In the genomic region with DNA sequence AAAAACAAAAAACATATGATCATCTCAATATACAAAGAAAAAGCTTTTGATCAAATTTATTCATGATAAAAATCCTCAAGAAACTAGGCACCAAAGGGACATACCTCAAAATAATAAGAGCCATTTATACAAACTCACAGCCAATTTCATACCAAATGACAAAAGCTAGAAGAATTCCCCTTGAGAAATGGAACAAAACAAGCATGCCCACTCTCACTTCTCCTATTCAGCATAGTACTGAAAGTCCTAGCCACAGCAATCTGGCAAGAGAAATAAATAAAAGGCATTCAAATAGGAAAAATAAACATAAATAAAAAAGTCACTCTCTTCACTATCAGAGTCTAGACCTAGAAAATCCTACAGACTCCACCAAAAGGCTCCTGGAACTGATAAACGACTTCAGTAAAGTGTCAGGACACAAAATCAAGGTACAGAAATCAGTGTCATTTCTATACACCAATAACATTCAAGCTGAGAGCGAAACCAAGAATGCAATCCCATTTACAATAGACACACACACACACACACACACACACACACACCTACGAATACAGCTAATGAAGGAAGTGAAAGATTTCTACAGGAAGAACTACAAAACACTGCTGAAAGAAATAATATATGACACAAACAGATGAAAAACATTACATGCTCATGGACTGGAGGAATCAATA, we compare ENCODE assay signal across 1 cellular context.
TF ChIP-seq lines count a peak whose summit lies in the region.

No MANE protein-coding gene starts in this region.

TF ChIP-seq in GM12878, 131 proteins besides CTCF, POLR2A, EP300 and RAD21 (continued from another document and continues in another):
- TF ChIP-seq, protein P1, sequence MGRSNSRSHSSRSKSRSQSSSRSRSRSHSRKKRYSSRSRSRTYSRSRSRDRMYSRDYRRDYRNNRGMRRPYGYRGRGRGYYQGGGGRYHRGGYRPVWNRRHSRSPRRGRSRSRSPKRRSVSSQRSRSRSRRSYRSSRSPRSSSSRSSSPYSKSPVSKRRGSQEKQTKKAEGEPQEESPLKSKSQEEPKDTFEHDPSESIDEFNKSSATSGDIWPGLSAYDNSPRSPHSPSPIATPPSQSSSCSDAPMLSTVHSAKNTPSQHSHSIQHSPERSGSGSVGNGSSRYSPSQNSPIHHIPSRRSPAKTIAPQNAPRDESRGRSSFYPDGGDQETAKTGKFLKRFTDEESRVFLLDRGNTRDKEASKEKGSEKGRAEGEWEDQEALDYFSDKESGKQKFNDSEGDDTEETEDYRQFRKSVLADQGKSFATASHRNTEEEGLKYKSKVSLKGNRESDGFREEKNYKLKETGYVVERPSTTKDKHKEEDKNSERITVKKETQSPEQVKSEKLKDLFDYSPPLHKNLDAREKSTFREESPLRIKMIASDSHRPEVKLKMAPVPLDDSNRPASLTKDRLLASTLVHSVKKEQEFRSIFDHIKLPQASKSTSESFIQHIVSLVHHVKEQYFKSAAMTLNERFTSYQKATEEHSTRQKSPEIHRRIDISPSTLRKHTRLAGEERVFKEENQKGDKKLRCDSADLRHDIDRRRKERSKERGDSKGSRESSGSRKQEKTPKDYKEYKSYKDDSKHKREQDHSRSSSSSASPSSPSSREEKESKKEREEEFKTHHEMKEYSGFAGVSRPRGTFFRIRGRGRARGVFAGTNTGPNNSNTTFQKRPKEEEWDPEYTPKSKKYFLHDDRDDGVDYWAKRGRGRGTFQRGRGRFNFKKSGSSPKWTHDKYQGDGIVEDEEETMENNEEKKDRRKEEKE (IDR thresholded peaks at IDR 0.05) = no peak
- TF ChIP-seq, protein P2, sequence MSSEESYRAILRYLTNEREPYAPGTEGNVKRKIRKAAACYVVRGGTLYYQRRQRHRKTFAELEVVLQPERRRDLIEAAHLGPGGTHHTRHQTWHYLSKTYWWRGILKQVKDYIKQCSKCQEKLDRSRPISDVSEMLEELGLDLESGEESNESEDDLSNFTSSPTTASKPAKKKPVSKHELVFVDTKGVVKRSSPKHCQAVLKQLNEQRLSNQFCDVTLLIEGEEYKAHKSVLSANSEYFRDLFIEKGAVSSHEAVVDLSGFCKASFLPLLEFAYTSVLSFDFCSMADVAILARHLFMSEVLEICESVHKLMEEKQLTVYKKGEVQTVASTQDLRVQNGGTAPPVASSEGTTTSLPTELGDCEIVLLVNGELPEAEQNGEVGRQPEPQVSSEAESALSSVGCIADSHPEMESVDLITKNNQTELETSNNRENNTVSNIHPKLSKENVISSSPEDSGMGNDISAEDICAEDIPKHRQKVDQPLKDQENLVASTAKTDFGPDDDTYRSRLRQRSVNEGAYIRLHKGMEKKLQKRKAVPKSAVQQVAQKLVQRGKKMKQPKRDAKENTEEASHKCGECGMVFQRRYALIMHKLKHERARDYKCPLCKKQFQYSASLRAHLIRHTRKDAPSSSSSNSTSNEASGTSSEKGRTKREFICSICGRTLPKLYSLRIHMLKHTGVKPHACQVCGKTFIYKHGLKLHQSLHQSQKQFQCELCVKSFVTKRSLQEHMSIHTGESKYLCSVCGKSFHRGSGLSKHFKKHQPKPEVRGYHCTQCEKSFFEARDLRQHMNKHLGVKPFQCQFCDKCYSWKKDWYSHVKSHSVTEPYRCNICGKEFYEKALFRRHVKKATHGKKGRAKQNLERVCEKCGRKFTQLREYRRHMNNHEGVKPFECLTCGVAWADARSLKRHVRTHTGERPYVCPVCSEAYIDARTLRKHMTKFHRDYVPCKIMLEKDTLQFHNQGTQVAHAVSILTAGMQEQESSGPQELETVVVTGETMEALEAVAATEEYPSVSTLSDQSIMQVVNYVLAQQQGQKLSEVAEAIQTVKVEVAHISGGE (CRISPR knock-in tag; IDR thresholded peaks at IDR 0.05) = no peak
- TF ChIP-seq ZNF207 (IDR thresholded peaks at IDR 0.05; ENCODE audit: borderline replicate concordance) (no peak), ATF7 (IDR thresholded peaks at IDR 0.05; ENCODE audit: low read depth) (peak; percentile 33; the same call in 1 of the 2 replicates), MTA2 (IDR thresholded peaks at IDR 0.05; ENCODE audit: low read depth) (peak; percentile 49; the same call in 1 of the 2 replicates), GATAD2B (conservative IDR thresholded peaks at IDR 0.05; ENCODE audit: low read depth) (no peak), ZBED1 (IDR thresholded peaks at IDR 0.05; ENCODE audit: borderline replicate concordance) (no peak), FOXM1 (IDR thresholded peaks at IDR 0.05; ENCODE audit: low read depth, low read length) (no peak), RFX5 (IDR thresholded peaks at IDR 0.05; ENCODE audit: low read depth, low read length) (no peak), STAT3 (IDR thresholded peaks at IDR 0.05; ENCODE audit: low read depth, low read length) (no peak), EZH2 (IDR thresholded peaks at IDR 0.05; ENCODE audit: borderline replicate concordance, control insufficient read depth, low read depth, low read length) (no peak), DPF2 (IDR thresholded peaks at IDR 0.05) (peak; percentile 79), IKZF1 (conservative IDR thresholded peaks at IDR 0.05) (peak; percentile 61), SRF (IDR thresholded peaks at IDR 0.05; ENCODE audit: low read depth in 2 of 2, low read length in 2 of 2) (no peak), SPI1 (IDR thresholded peaks at IDR 0.05; ENCODE audit: borderline replicate concordance, insufficient read depth, low read depth, low read length) (peak; percentile 53; the same call in 1 of the 2 replicates), NBN (IDR thresholded peaks at IDR 0.05) (peak; percentile 42; the same call in 1 of the 2 replicates), POLR2AphosphoS2 (IDR thresholded peaks at IDR 0.05; ENCODE audit: low read depth, low read length) (no peak), IKZF2 (IDR thresholded peaks at IDR 0.05) (peak; percentile 79 to 85), BMI1 (IDR thresholded peaks at IDR 0.05; ENCODE audit: borderline replicate concordance) (peak; percentile 75), NR2F1 (conservative IDR thresholded peaks at IDR 0.05) (no peak), SMC3 (IDR thresholded peaks at IDR 0.05; ENCODE audit: borderline replicate concordance, low read length) (no peak), ESRRA (IDR thresholded peaks at IDR 0.05; ENCODE audit: low read length) (no peak)
- TF ChIP-seq, protein P3, sequence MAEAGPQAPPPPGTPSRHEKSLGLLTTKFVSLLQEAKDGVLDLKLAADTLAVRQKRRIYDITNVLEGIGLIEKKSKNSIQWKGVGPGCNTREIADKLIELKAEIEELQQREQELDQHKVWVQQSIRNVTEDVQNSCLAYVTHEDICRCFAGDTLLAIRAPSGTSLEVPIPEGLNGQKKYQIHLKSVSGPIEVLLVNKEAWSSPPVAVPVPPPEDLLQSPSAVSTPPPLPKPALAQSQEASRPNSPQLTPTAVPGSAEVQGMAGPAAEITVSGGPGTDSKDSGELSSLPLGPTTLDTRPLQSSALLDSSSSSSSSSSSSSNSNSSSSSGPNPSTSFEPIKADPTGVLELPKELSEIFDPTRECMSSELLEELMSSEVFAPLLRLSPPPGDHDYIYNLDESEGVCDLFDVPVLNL (IDR thresholded peaks at IDR 0.05; ENCODE audit: low read depth, low read length) = no peak
- TF ChIP-seq, protein P4, sequence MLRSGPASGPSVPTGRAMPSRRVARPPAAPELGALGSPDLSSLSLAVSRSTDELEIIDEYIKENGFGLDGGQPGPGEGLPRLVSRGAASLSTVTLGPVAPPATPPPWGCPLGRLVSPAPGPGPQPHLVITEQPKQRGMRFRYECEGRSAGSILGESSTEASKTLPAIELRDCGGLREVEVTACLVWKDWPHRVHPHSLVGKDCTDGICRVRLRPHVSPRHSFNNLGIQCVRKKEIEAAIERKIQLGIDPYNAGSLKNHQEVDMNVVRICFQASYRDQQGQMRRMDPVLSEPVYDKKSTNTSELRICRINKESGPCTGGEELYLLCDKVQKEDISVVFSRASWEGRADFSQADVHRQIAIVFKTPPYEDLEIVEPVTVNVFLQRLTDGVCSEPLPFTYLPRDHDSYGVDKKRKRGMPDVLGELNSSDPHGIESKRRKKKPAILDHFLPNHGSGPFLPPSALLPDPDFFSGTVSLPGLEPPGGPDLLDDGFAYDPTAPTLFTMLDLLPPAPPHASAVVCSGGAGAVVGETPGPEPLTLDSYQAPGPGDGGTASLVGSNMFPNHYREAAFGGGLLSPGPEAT (IDR thresholded peaks at IDR 0.05; ENCODE audit: low read depth) = peak; percentile 57; the same call in 1 of the 2 replicates
- TF ChIP-seq, protein P5, sequence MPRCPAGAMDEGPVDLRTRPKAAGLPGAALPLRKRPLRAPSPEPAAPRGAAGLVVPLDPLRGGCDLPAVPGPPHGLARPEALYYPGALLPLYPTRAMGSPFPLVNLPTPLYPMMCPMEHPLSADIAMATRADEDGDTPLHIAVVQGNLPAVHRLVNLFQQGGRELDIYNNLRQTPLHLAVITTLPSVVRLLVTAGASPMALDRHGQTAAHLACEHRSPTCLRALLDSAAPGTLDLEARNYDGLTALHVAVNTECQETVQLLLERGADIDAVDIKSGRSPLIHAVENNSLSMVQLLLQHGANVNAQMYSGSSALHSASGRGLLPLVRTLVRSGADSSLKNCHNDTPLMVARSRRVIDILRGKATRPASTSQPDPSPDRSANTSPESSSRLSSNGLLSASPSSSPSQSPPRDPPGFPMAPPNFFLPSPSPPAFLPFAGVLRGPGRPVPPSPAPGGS (IDR thresholded peaks at IDR 0.05; ENCODE audit: borderline replicate concordance, insufficient read depth, low read depth, low read length, poor library complexity, severe bottlenecking) = no peak
- TF ChIP-seq, protein P6, sequence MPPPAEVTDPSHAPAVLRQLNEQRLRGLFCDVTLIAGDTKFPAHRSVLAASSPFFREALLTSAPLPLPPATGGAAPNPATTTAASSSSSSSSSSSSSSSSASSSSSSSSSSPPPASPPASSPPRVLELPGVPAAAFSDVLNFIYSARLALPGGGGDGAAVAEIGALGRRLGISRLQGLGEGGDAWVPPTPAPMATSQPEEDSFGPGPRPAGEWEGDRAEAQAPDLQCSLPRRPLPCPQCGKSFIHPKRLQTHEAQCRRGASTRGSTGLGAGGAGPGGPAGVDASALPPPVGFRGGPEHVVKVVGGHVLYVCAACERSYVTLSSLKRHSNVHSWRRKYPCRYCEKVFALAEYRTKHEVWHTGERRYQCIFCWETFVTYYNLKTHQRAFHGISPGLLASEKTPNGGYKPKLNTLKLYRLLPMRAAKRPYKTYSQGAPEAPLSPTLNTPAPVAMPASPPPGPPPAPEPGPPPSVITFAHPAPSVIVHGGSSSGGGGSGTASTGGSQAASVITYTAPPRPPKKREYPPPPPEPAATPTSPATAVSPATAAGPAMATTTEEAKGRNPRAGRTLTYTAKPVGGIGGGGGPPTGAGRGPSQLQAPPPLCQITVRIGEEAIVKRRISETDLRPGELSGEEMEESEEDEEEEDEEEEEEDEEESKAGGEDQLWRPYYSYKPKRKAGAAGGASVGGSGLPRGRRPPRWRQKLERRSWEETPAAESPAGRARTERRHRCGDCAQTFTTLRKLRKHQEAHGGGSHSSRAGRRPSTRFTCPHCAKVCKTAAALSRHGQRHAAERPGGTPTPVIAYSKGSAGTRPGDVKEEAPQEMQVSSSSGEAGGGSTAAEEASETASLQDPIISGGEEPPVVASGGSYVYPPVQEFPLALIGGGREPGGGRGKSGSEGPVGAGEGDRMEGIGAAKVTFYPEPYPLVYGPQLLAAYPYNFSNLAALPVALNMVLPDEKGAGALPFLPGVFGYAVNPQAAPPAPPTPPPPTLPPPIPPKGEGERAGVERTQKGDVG (CRISPR knock-in tag; IDR thresholded peaks at IDR 0.05) = no peak
- TF ChIP-seq, protein P7, sequence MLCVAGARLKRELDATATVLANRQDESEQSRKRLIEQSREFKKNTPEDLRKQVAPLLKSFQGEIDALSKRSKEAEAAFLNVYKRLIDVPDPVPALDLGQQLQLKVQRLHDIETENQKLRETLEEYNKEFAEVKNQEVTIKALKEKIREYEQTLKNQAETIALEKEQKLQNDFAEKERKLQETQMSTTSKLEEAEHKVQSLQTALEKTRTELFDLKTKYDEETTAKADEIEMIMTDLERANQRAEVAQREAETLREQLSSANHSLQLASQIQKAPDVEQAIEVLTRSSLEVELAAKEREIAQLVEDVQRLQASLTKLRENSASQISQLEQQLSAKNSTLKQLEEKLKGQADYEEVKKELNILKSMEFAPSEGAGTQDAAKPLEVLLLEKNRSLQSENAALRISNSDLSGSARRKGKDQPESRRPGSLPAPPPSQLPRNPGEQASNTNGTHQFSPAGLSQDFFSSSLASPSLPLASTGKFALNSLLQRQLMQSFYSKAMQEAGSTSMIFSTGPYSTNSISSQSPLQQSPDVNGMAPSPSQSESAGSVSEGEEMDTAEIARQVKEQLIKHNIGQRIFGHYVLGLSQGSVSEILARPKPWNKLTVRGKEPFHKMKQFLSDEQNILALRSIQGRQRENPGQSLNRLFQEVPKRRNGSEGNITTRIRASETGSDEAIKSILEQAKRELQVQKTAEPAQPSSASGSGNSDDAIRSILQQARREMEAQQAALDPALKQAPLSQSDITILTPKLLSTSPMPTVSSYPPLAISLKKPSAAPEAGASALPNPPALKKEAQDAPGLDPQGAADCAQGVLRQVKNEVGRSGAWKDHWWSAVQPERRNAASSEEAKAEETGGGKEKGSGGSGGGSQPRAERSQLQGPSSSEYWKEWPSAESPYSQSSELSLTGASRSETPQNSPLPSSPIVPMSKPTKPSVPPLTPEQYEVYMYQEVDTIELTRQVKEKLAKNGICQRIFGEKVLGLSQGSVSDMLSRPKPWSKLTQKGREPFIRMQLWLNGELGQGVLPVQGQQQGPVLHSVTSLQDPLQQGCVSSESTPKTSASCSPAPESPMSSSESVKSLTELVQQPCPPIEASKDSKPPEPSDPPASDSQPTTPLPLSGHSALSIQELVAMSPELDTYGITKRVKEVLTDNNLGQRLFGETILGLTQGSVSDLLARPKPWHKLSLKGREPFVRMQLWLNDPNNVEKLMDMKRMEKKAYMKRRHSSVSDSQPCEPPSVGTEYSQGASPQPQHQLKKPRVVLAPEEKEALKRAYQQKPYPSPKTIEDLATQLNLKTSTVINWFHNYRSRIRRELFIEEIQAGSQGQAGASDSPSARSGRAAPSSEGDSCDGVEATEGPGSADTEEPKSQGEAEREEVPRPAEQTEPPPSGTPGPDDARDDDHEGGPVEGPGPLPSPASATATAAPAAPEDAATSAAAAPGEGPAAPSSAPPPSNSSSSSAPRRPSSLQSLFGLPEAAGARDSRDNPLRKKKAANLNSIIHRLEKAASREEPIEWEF (IDR thresholded peaks at IDR 0.05; ENCODE audit: insufficient replicate concordance, low read depth, low read length) = no peak
- TF ChIP-seq, protein P8, sequence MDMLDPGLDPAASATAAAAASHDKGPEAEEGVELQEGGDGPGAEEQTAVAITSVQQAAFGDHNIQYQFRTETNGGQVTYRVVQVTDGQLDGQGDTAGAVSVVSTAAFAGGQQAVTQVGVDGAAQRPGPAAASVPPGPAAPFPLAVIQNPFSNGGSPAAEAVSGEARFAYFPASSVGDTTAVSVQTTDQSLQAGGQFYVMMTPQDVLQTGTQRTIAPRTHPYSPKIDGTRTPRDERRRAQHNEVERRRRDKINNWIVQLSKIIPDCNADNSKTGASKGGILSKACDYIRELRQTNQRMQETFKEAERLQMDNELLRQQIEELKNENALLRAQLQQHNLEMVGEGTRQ (IDR thresholded peaks at IDR 0.05; ENCODE audit: borderline replicate concordance, low read depth, low read length) = no peak
